In genomic region chrX:63050225-63050624, GRCh38 we compare ENCODE assay signal across 15 cellular contexts.
DNase-seq lines count a peak whose midpoint lies in the region; ATAC-seq and TF ChIP-seq lines count a peak whose summit lies in the region.
"Had no signal": no experiment of that assay in that cellular context is flagged by ENCODE, and none has a peak within 500 bp of the region (broad histone marks: within the 10 kb centered on the region; RNA-seq: fewer than 3 reads in every experiment).

No MANE protein-coding gene starts in this region.

- DNase-seq in BE2C (no peak), Kasumi-1 (lab: John Stamatoyannopoulos, UW) (peak; percentile 2 to 4), UCSD-AML1 (lab: John Stamatoyannopoulos, UW; ENCODE audit: unreplicated experiment) (peak; percentile 7), mesenchymal stem cell (no peak)
- no peak for DNase-seq in natural killer cell treated with Interleukin-12 subunit alpha and Interleukin-12 subunit beta and Interleukin-15 and Interleukin-18, amount 100 ng/mL, for 72 hours (ENCODE audit: low spot score)
- DNase-seq: amygdala; colonic mucosa; lower lobe of right lung; stimulated activated CD4-positive, alpha-beta T cell treated with anti-CD3 and anti-CD28 coated beads, Interleukin-4, amount 100 ng/mL, for 4 hours; stimulated activated naive B cell treated with anti-CD40 and anti-IgM and Interleukin-4, amounts not matched to agents 10 μg/mL and 1 μg/mL and 100 μg/mL, for 72 hours had no signal

- no peak overlapping the region for H3K4me3 Mint-ChIP-seq in natural killer cell treated with Interleukin-12 subunit alpha and Interleukin-12 subunit beta and Interleukin-15 and Interleukin-18, amount 100 ng/mL, for 72 hours
- H3K4me3 Mint-ChIP-seq: B cell; stimulated activated naive B cell treated with anti-CD40 and anti-IgM and Interleukin-4, amounts not matched to agents 10 μg/mL and 1 μg/mL and 100 μg/mL, for 72 hours; T-helper 2 cell treated with Interferon-gamma antibody and Interleukin-4, amounts not matched to agents 5 μg/mL and 100 μg/mL, for 36 hours had no signal

- no peak overlapping the region for H4K91ac ChIP-seq in mesenchymal stem cell (ENCODE audit: low read length)

- no peak overlapping the region for H3K27ac Mint-ChIP-seq in natural killer cell treated with Interleukin-12 subunit alpha and Interleukin-12 subunit beta and Interleukin-15 and Interleukin-18, amount 100 ng/mL, for 72 hours
- H3K27ac Mint-ChIP-seq: B cell; stimulated activated naive B cell treated with anti-CD40 and anti-IgM and Interleukin-4, amounts not matched to agents 10 μg/mL and 1 μg/mL and 100 μg/mL, for 72 hours; T-helper 2 cell treated with Interferon-gamma antibody and Interleukin-4, amounts not matched to agents 5 μg/mL and 100 μg/mL, for 36 hours had no signal

- no peaks in the 10 kb centered on the region for H3K9me3 ChIP-seq in BE2C
- H3K9me3 ChIP-seq in mesenchymal stem cell (ENCODE audit: control insufficient read depth, low read length) = no peaks in the 10 kb centered on the region
- H3K9me3 ChIP-seq: colonic mucosa, lower lobe of right lung had no signal

- no peak overlapping the region for H2BK12ac ChIP-seq in mesenchymal stem cell (ENCODE audit: low read length in 2 of 2)

- H3K36me3 ChIP-seq in BE2C = no peaks in the 10 kb centered on the region
- no peaks in the 10 kb centered on the region for H3K36me3 ChIP-seq in mesenchymal stem cell (ENCODE audit: control insufficient read depth in 1 of 2, insufficient read depth in 2 of 2, low read depth in 1 of 2, low read length in 2 of 2)
- H3K36me3 ChIP-seq: colonic mucosa, lower lobe of right lung had no signal

- 21% methylated on average over 2 of the region's 2 CpGs for WGBS in mesenchymal stem cell

- no peak overlapping the region for H3K23ac ChIP-seq in mesenchymal stem cell (ENCODE audit: low read length in 2 of 2)

- H3K36me3 Mint-ChIP-seq in natural killer cell treated with Interleukin-12 subunit alpha and Interleukin-12 subunit beta and Interleukin-15 and Interleukin-18, amount 100 ng/mL, for 72 hours = no peaks in the 10 kb centered on the region
- H3K36me3 Mint-ChIP-seq: stimulated activated naive B cell treated with anti-CD40 and anti-IgM and Interleukin-4, amounts not matched to agents 10 μg/mL and 1 μg/mL and 100 μg/mL, for 72 hours had no signal

- ATAC-seq in HG03439 (IDR thresholded peaks at IDR 0.05; ENCODE audit: unreplicated experiment) (no peak), HG03175 (IDR thresholded peaks at IDR 0.05; ENCODE audit: unreplicated experiment) (no peak)
- ATAC-seq in natural killer cell treated with Interleukin-12 subunit alpha and Interleukin-12 subunit beta and Interleukin-15 and Interleukin-18, amount 100 ng/mL, for 72 hours = no peak
- ATAC-seq: lower lobe of right lung had no signal

- H2AK5ac ChIP-seq in mesenchymal stem cell (ENCODE audit: low read length, severe bottlenecking) = no peak overlapping the region

- H3K9ac ChIP-seq in mesenchymal stem cell (ENCODE audit: low read length) = no peak overlapping the region

- H3K4me3 ChIP-seq in BE2C (ENCODE audit: low read depth, low read length) = no peak overlapping the region
- H3K4me3 ChIP-seq in mesenchymal stem cell (ENCODE audit: insufficient read depth in 1 of 2, low read depth in 1 of 2, low read length in 2 of 2) = no peak overlapping the region
- H3K4me3 ChIP-seq: colonic mucosa, lower lobe of right lung had no signal

- H3K4ac ChIP-seq in mesenchymal stem cell (ENCODE audit: low read depth in 1 of 2, low read length in 2 of 2) = no peak overlapping the region

- no peaks in the 10 kb centered on the region for H3K79me1 ChIP-seq in mesenchymal stem cell (replicated peaks; ENCODE audit: low read length, poor library complexity, severe bottlenecking)

- H3K4me1 ChIP-seq in BE2C = no peaks in the 10 kb centered on the region
- H3K4me1 ChIP-seq in mesenchymal stem cell (ENCODE audit: control insufficient read depth, insufficient read depth, low read depth, low read length) = no peaks in the 10 kb centered on the region
- H3K4me1 ChIP-seq: colonic mucosa, lower lobe of right lung had no signal

- H4K8ac ChIP-seq in mesenchymal stem cell (ENCODE audit: low read length) = no peak overlapping the region

- peaks cover 0 to 2% of the 10 kb centered on the region in 2 donors for H3K27me3 Mint-ChIP-seq in natural killer cell treated with Interleukin-12 subunit alpha and Interleukin-12 subunit beta and Interleukin-15 and Interleukin-18, amount 100 ng/mL, for 72 hours
- H3K27me3 Mint-ChIP-seq: B cell had no signal

- no peaks in the 10 kb centered on the region for H3K9me3 Mint-ChIP-seq in natural killer cell treated with Interleukin-12 subunit alpha and Interleukin-12 subunit beta and Interleukin-15 and Interleukin-18, amount 100 ng/mL, for 72 hours
- H3K9me3 Mint-ChIP-seq: stimulated activated naive B cell treated with anti-CD40 and anti-IgM and Interleukin-4, amounts not matched to agents 10 μg/mL and 1 μg/mL and 100 μg/mL, for 72 hours had no signal

- H3K27ac ChIP-seq in mesenchymal stem cell (ENCODE audit: low read length, poor library complexity, severe bottlenecking) = no peak overlapping the region
- H3K27ac ChIP-seq: colonic mucosa, lower lobe of right lung had no signal

- H3K27me3 ChIP-seq in BE2C (no peaks in the 10 kb centered on the region), mesenchymal stem cell (ENCODE audit: control insufficient read depth in 1 of 2, insufficient read depth in 1 of 2, low read length in 2 of 2) (no peaks in the 10 kb centered on the region)
- H3K27me3 ChIP-seq: colonic mucosa had no signal

- no peak overlapping the region for H3K4me2 ChIP-seq in mesenchymal stem cell (ENCODE audit: low read length, poor library complexity, severe bottlenecking)

- no peak overlapping the region for H3K14ac ChIP-seq in mesenchymal stem cell (ENCODE audit: low read length in 2 of 2)

- no peak overlapping the region for H2BK5ac ChIP-seq in mesenchymal stem cell (ENCODE audit: low read depth, low read length, poor library complexity, severe bottlenecking)

- TF ChIP-seq CTCF in BE2C (IDR thresholded peaks at IDR 0.05; ENCODE audit: low read depth, low read length) (peak; percentile 12; the same call in 1 of the 2 replicates), GM12872 (IDR thresholded peaks at IDR 0.05; ENCODE audit: insufficient read depth, low read depth, low read length) (peak; percentile 24; the same call in 1 of the 3 replicates)

- H3K4me1 Mint-ChIP-seq in natural killer cell treated with Interleukin-12 subunit alpha and Interleukin-12 subunit beta and Interleukin-15 and Interleukin-18, amount 100 ng/mL, for 72 hours (ENCODE audit: low read depth in 2 of 2) = no peaks in the 10 kb centered on the region
- H3K4me1 Mint-ChIP-seq: B cell; stimulated activated naive B cell treated with anti-CD40 and anti-IgM and Interleukin-4, amounts not matched to agents 10 μg/mL and 1 μg/mL and 100 μg/mL, for 72 hours had no signal

- no peak overlapping the region for H2BK15ac ChIP-seq in mesenchymal stem cell (ENCODE audit: low read depth, poor library complexity, severe bottlenecking)

- H2BK120ac ChIP-seq in mesenchymal stem cell (ENCODE audit: low read depth, low read length) = no peak overlapping the region

- no peak overlapping the region for H2AFZ ChIP-seq in mesenchymal stem cell (ENCODE audit: low read depth, low read length)

- no peak overlapping the region for H3K18ac ChIP-seq in mesenchymal stem cell (ENCODE audit: low read depth in 1 of 2, low read length in 2 of 2)

Comparison
In these comparisons a context has a peak if more than half of its experiments do, and no peak if none do; other contexts are left out.
1. DNase-seq: peak in Kasumi-1 (2 of 2) and UCSD-AML1 (single experiment); none in BE2C (single experiment), mesenchymal stem cell (single experiment) and natural killer cell treated with Interleukin-12 subunit alpha and Interleukin-12 subunit beta and Interleukin-15 and Interleukin-18, amount 100 ng/mL, for 72 hours (single experiment).